ENCODE assay signal across 2 cellular contexts in genomic region chr2:207160115-207160514, GRCh38.
TF ChIP-seq lines count a peak whose summit lies in the region.

No MANE protein-coding gene starts in this region.

TF ChIP-seq in endothelial cell of umbilical vein, 7 proteins besides CTCF, POLR2A, EP300 and RAD21 (continued from another document):
- TF ChIP-seq FOS (IDR thresholded peaks at IDR 0.05; ENCODE audit: borderline replicate concordance, insufficient read depth, low read length) (no peak), MAX (IDR thresholded peaks at IDR 0.05; ENCODE audit: insufficient read depth, insufficient read length) (no peak), EZH2 (IDR thresholded peaks at IDR 0.05; ENCODE audit: borderline replicate concordance, low read depth, low read length, severe bottlenecking) (no peak)

TF ChIP-seq in neural cell, 6 proteins besides CTCF, POLR2A, EP300 and RAD21:
- TF ChIP-seq REST (IDR thresholded peaks at IDR 0.05; ENCODE audit: borderline replicate concordance): no peak
- no peak for TF ChIP-seq EZH2 (IDR thresholded peaks at IDR 0.05; ENCODE audit: borderline replicate concordance, insufficient read depth, low read length, poor library complexity, severe bottlenecking)
- TF ChIP-seq MXI1 (conservative IDR thresholded peaks at IDR 0.05; ENCODE audit: poor library complexity, severe bottlenecking): no peak
- no peak for TF ChIP-seq POLR2AphosphoS5 (IDR thresholded peaks at IDR 0.05)
- TF ChIP-seq TAF1 (IDR thresholded peaks at IDR 0.05; ENCODE audit: low read depth): no peak
- no peak for TF ChIP-seq SMC3 (conservative IDR thresholded peaks at IDR 0.05; ENCODE audit: poor library complexity)
